Comparison of ENCODE assay signal across 30 cellular contexts in the genomic region with DNA sequence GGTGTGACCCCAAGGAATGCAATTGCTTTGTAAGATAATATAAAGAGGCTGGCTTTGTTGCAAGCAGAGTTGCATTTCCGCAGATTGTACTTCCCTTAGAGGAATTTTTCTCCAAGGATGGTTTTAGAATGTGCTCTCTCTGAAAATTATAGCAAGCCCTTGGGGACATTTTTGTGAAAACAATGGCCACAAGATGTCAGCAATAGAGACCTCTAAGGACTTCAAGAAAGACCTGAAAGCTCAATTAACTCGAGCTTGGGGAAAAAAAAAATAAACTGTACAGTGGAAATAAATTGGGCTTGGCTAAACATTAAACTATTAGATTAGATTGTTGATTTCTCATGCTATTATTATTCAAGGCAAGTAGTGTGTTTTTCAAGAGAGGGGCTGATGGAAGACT.
DNase-seq lines count a peak whose midpoint lies in the region; ATAC-seq and TF ChIP-seq lines count a peak whose summit lies in the region.
"Had no signal": no experiment of that assay in that cellular context is flagged by ENCODE, and none has a peak within 500 bp of the region (broad histone marks: within the 10 kb centered on the region; RNA-seq: fewer than 3 reads in every experiment).

No MANE protein-coding gene starts in this region.

- no peak overlapping the region for H3K4me3 ChIP-seq in cardiac fibroblast (replicated peaks in 1 of 2; ENCODE audit: low read depth in 2 of 2, low read length in 2 of 2)
- H3K4me3 ChIP-seq: BLaER1, gastrocnemius medialis, spleen had no signal

- no peak for ATAC-seq in HG02763 (IDR thresholded peaks at IDR 0.05; ENCODE audit: unreplicated experiment)
- ATAC-seq: activated CD4-positive, CD25-positive, alpha-beta regulatory T cell treated with anti-CD3 and anti-CD28 coated beads, Interleukin-2, amount 50 U/mL, for 24 hours; gastrocnemius medialis; Panc1; right cardiac atrium; stimulated activated effector memory CD8-positive, alpha-beta T cell treated with anti-CD3 and anti-CD28 coated beads, Interleukin-12 subunit alpha, Interleukin-12 subunit beta, amount 100 ng/mL, for 72 hours had no signal

- TF ChIP-seq CTCF in AG09319 (IDR thresholded peaks at IDR 0.05; ENCODE audit: low read depth, low read length) (peak; percentile 1; the same call in 1 of the 2 replicates), cardiac fibroblast (IDR thresholded peaks at IDR 0.05; ENCODE audit: low read depth, low read length) (no peak), GM20000 (IDR thresholded peaks at IDR 0.05; ENCODE audit: extremely low read depth, missing control alignments) (no peak)

- DNase-seq in AG09319 (ENCODE audit: extremely low read depth, low read depth) (no peak), LHCN-M2 (ENCODE audit: low read depth) (peak; percentile 19), cardiac fibroblast (ENCODE audit: low read depth in 2 of 2) (peak; percentile 7 to 20), left kidney (ENCODE audit: low read depth, low spot score) (peak; percentile 43), GOT3 (lab: John Stamatoyannopoulos, UW) (no peak), GM20000 (ENCODE audit: low spot score) (no peak), NCI-H1417 treated with DMSO at 0.1 percent for 48 hours (lab: John Stamatoyannopoulos, UW) (no peak)
- DNase-seq: activated CD4-positive, alpha-beta memory T cell treated with anti-CD3 and anti-CD28 coated beads for 36 hours; activated CD8-positive, alpha-beta memory T cell treated with anti-CD3 and anti-CD28 coated beads, Interleukin-2, amount 50 U/mL, for 4 hours; activated naive CD4-positive, alpha-beta T cell treated with anti-CD3 and anti-CD28 coated beads, Interleukin-2, amount 10 ng/mL, durations not matched to agents 7 days and 5 days; brain microvascular endothelial cell; DMS53; effector CD4-positive, alpha-beta T cell; gastrocnemius medialis; GF-D8; hippocampal formation; Kasumi-1; NCI-H1092; NCI-H187 treated with DMSO at 0.1 percent for 48 hours; NCI-H526; NK-92 treated with Interleukin-12 subunit alpha and Interleukin-12 subunit beta, amount 100 ng/mL, for 24 hours; right cardiac atrium; spleen; stimulated activated CD4-positive, alpha-beta T cell treated with anti-CD3 and anti-CD28 coated beads, Interleukin-4, amount 100 ng/mL, for 1 hour; substantia nigra had no signal

Comparison
In these comparisons a context has a peak if more than half of its experiments do, and no peak if none do; other contexts are left out.
1. DNase-seq: peak in LHCN-M2 (single experiment), cardiac fibroblast (2 of 2) and left kidney (single experiment); none in AG09319 (single experiment), GOT3 (single experiment), GM20000 (single experiment) and NCI-H1417 treated with DMSO at 0.1 percent for 48 hours (single experiment).